In genomic region chr2:119475857-119476244, GRCh38 we compare ENCODE assay signal across 13 cellular contexts. TPM values are rescaled to one million over a fixed set of nuclear protein-coding genes. Genes with fewer than 3 reads are reported as not detected.
"Had no signal": no experiment of that assay in that cellular context is flagged by ENCODE, and none has a peak within 500 bp of the region (broad histone marks: within the 10 kb centered on the region; RNA-seq: fewer than 3 reads in every experiment).

No MANE protein-coding gene starts in this region.

- H3K27ac Mint-ChIP-seq: activated CD4-positive, alpha-beta T cell treated with anti-CD3 and anti-CD28 coated beads, Interleukin-2, amount 10 ng/mL, durations not matched to agents 24 days and 14 days; activated naive CD8-positive, alpha-beta T cell treated with anti-CD3 and anti-CD28 coated beads, Interleukin-2, amount 10 ng/mL, durations not matched to agents 7 days and 5 days; activated T-helper 1 cell treated with anti-CD3 and anti-CD28 coated beads, Interleukin-12 subunit alpha, Interleukin-12 subunit beta, Interleukin-2, Interleukin-4 antibody, amounts not matched to agents 30 ng/mL and 10 ng/mL and 1 ng/mL, durations not matched to agents 14 hours and 24 hours and 36 hours; T-helper 2 cell treated with Interferon-gamma antibody and Interleukin-4, amounts not matched to agents 5 μg/mL and 100 μg/mL, for 36 hours had no signal

- H3K9me3 ChIP-seq: neutrophil, suprapubic skin, upper lobe of left lung had no signal

- H3K27ac ChIP-seq: neutrophil, suprapubic skin, upper lobe of left lung had no signal

- H3K9me3 Mint-ChIP-seq: activated CD4-positive, alpha-beta T cell treated with anti-CD3 and anti-CD28 coated beads, Interleukin-2, amount 10 ng/mL, durations not matched to agents 24 days and 14 days; activated naive CD8-positive, alpha-beta T cell treated with anti-CD3 and anti-CD28 coated beads, Interleukin-2, amount 10 ng/mL, durations not matched to agents 7 days and 5 days; activated T-helper 1 cell treated with anti-CD3 and anti-CD28 coated beads, Interleukin-12 subunit alpha, Interleukin-12 subunit beta, Interleukin-2, Interleukin-4 antibody, amounts not matched to agents 30 ng/mL and 10 ng/mL and 1 ng/mL, durations not matched to agents 14 hours and 24 hours and 36 hours; T-helper 2 cell treated with Interferon-gamma antibody and Interleukin-4, amounts not matched to agents 5 μg/mL and 100 μg/mL, for 36 hours had no signal

- H3K4me3 ChIP-seq: lung, skin epidermis, suprapubic skin, upper lobe of left lung had no signal

- DNase-seq: activated CD4-positive, CD25-positive, alpha-beta regulatory T cell; cerebellar nuclear complex; stimulated activated CD4-positive, alpha-beta T cell treated with anti-CD3 and anti-CD28 coated beads, Interleukin-4, amount 100 ng/mL, for 24 hours had no signal

- H3K36me3 ChIP-seq: neutrophil, suprapubic skin, upper lobe of left lung had no signal

- H3K4me1 Mint-ChIP-seq: activated CD4-positive, alpha-beta T cell treated with anti-CD3 and anti-CD28 coated beads, Interleukin-2, amount 10 ng/mL, durations not matched to agents 24 days and 14 days; activated naive CD8-positive, alpha-beta T cell treated with anti-CD3 and anti-CD28 coated beads, Interleukin-2, amount 10 ng/mL, durations not matched to agents 7 days and 5 days had no signal

- H3K4me3 Mint-ChIP-seq: activated CD4-positive, alpha-beta T cell treated with anti-CD3 and anti-CD28 coated beads, Interleukin-2, amount 10 ng/mL, durations not matched to agents 24 days and 14 days; activated naive CD8-positive, alpha-beta T cell treated with anti-CD3 and anti-CD28 coated beads, Interleukin-2, amount 10 ng/mL, durations not matched to agents 7 days and 5 days; activated T-helper 1 cell treated with anti-CD3 and anti-CD28 coated beads, Interleukin-12 subunit alpha, Interleukin-12 subunit beta, Interleukin-2, Interleukin-4 antibody, amounts not matched to agents 30 ng/mL and 10 ng/mL and 1 ng/mL, durations not matched to agents 14 hours and 24 hours and 36 hours; T-helper 2 cell treated with Interferon-gamma antibody and Interleukin-4, amounts not matched to agents 5 μg/mL and 100 μg/mL, for 36 hours had no signal

- H3K27me3 ChIP-seq: neutrophil, suprapubic skin, upper lobe of left lung had no signal

- H3K27me3 Mint-ChIP-seq: activated CD4-positive, alpha-beta T cell treated with anti-CD3 and anti-CD28 coated beads, Interleukin-2, amount 10 ng/mL, durations not matched to agents 24 days and 14 days; activated naive CD8-positive, alpha-beta T cell treated with anti-CD3 and anti-CD28 coated beads, Interleukin-2, amount 10 ng/mL, durations not matched to agents 7 days and 5 days had no signal

- H3K36me3 Mint-ChIP-seq: activated naive CD8-positive, alpha-beta T cell treated with anti-CD3 and anti-CD28 coated beads, Interleukin-2, amount 10 ng/mL, durations not matched to agents 7 days and 5 days had no signal

RNA-seq across cellular contexts. Expression of gene TMEM37, which starts 44.2 kb away (rescaled TPM):
- total RNA-seq: activated CD4-positive, alpha-beta T cell treated with anti-CD3 and anti-CD28 coated beads, Interleukin-2, amount 10 ng/mL, durations not matched to agents 24 days and 14 days; activated CD8-positive, alpha-beta memory T cell treated with anti-CD3 and anti-CD28 coated beads for 36 hours; activated naive CD8-positive, alpha-beta T cell treated with anti-CD3 and anti-CD28 coated beads, Interleukin-2, amount 10 ng/mL, durations not matched to agents 7 days and 5 days; activated T-helper 1 cell treated with anti-CD3 and anti-CD28 coated beads, Interleukin-12 subunit alpha, Interleukin-12 subunit beta, Interleukin-2, Interleukin-4 antibody, amounts not matched to agents 30 ng/mL and 10 ng/mL and 1 ng/mL, durations not matched to agents 14 hours and 24 hours and 36 hours had no signal

RNA-seq across cellular contexts. Expression of gene SCTR, which starts 48.4 kb away (rescaled TPM):
- total RNA-seq: activated CD4-positive, alpha-beta T cell treated with anti-CD3 and anti-CD28 coated beads, Interleukin-2, amount 10 ng/mL, durations not matched to agents 24 days and 14 days; activated CD8-positive, alpha-beta memory T cell treated with anti-CD3 and anti-CD28 coated beads for 36 hours; activated naive CD8-positive, alpha-beta T cell treated with anti-CD3 and anti-CD28 coated beads, Interleukin-2, amount 10 ng/mL, durations not matched to agents 7 days and 5 days; activated T-helper 1 cell treated with anti-CD3 and anti-CD28 coated beads, Interleukin-12 subunit alpha, Interleukin-12 subunit beta, Interleukin-2, Interleukin-4 antibody, amounts not matched to agents 30 ng/mL and 10 ng/mL and 1 ng/mL, durations not matched to agents 14 hours and 24 hours and 36 hours; suprapubic skin had no signal
